8 cellular contexts compared by ENCODE assay signal in genomic region chr7:6008668-6009611, GRCh38. TPM values are rescaled to one million over a fixed set of nuclear protein-coding genes. Genes with fewer than 3 reads are reported as not detected.
A peak's percentile ranks its signal among the peaks of the same experiment; 100 is the strongest.
DNase-seq lines count a peak whose midpoint lies in the region; ATAC-seq and TF ChIP-seq lines count a peak whose summit lies in the region.

Gene AIMP2, plus strand, starts transcription at chr7:6009272. Its CDS starts 92 bp downstream, at chr7:6009364.
Gene PMS2, minus strand, starts transcription at chr7:6009049. Its CDS starts 30 bp downstream, at chr7:6009019.

- H3K9me3 ChIP-seq in right atrium auricular region (no peaks in the 10 kb centered on the region), uterus (no peaks in the 10 kb centered on the region)

- peak; percentile 38 to 65 for TF ChIP-seq POLR2A in uterus (IDR thresholded peaks at IDR 0.05)

- H3K36me3 ChIP-seq in right atrium auricular region (no peaks in the 10 kb centered on the region), uterus (no peaks in the 10 kb centered on the region)

- no peaks in the 10 kb centered on the region for H3K27me3 ChIP-seq in right atrium auricular region
- no peaks in the 10 kb centered on the region for H3K27me3 ChIP-seq in uterus

- H3K4me1 ChIP-seq in right atrium auricular region, result peaks cover 0 to 31% of the 10 kb centered on the region in 2 donors
- H3K4me1 ChIP-seq in uterus, result no peaks in the 10 kb centered on the region

- peak within 1 kb of the TSS; percentile 73 to 75 for H3K4me3 ChIP-seq in right atrium auricular region
- peak within 1 kb of the TSS; percentile 59 to 79 for H3K4me3 ChIP-seq in uterus

- intact Hi-C loops in T-helper 2 cell treated with Interferon-gamma antibody and Interleukin-4, amounts not matched to agents 100 ng/mL and 5 ng/mL, for 36 hours (cut with micrococcal nuclease), result loop anchor here (2.0 kb wide), 1 partner anchor 440 kb away; no protein-coding TSS in a partner anchor
- intact Hi-C loops in uterus (cut with DNase I; ENCODE audit: low total_unique reads), result no loop called here

- TF ChIP-seq CTCF in right atrium auricular region (IDR thresholded peaks at IDR 0.05) (no peak), uterus (IDR thresholded peaks at IDR 0.05) (peak in 1 of 4 experiments; percentile 10)

- peak; percentile 89 for ATAC-seq in GM18499 (IDR thresholded peaks at IDR 0.05; ENCODE audit: insufficient read depth, unreplicated experiment)
- peak; percentile 94 for ATAC-seq in HG02943 (IDR thresholded peaks at IDR 0.05; ENCODE audit: low read depth, unreplicated experiment)

- DNase-seq in NCI-H187 treated with DMSO at 0.1 percent for 48 hours (lab: John Stamatoyannopoulos, UW), result peak; percentile 89
- peak; percentile 79 to 99 (median 97) for DNase-seq in anterior cingulate cortex (lab: John Stamatoyannopoulos, UW)
- peak; percentile 99 for DNase-seq in right atrium auricular region (ENCODE audit: low spot score)
- DNase-seq in pulmonary artery endothelial cell (ENCODE audit: low read depth, low spot score), result peak; percentile 96
- peak; percentile 98 to 99 for DNase-seq in uterus

- H3K27ac ChIP-seq in right atrium auricular region (peak within 1 kb of the TSS; percentile 91 to 97), uterus (peak within 1 kb of the TSS; percentile 72 to 86)

RNA-seq across cellular contexts. Expression of gene AIMP2, which starts in this region (rescaled TPM):
- 39.9 and 43.4 TPM in 2 replicates for total RNA-seq in T-helper 2 cell treated with Interferon-gamma antibody and Interleukin-4, amounts not matched to agents 100 ng/mL and 5 ng/mL, for 36 hours
- 10 to 100 TPM; 38.4 to 53.0 TPM for total RNA-seq in right atrium auricular region
- 62.6 and 70.4 TPM in 2 replicates for total RNA-seq in pulmonary artery endothelial cell
- total RNA-seq in uterus, result 10 to 100 TPM in 2 of 4 donors, 1 to 10 TPM in 2; 6.4 to 22.5 (median 15.1) TPM

RNA-seq across cellular contexts. Expression of gene PMS2, which starts in this region (rescaled TPM):
- total RNA-seq in T-helper 2 cell treated with Interferon-gamma antibody and Interleukin-4, amounts not matched to agents 100 ng/mL and 5 ng/mL, for 36 hours, result 19.2 and 21.2 TPM in 2 replicates
- total RNA-seq in right atrium auricular region (1 to 10 TPM; 5.0 to 5.3 TPM), pulmonary artery endothelial cell (17.7 and 19.2 TPM in 2 replicates), uterus (10 to 100 TPM in 2 of 4 donors, 1 to 10 TPM in 2; 1.0 to 21.8 (median 8.5) TPM)

Comparison
In these comparisons a context has a peak if more than half of its experiments do, and no peak if none do; other contexts are left out.
1. Peak in every context shown above with its lines: DNase-seq, ATAC-seq, H3K4me3 ChIP-seq and H3K27ac ChIP-seq.